1 cellular context compared by ENCODE assay signal in genomic region chr11:64173616-64174355, GRCh38.
TF ChIP-seq lines count a peak whose summit lies in the region.

No MANE protein-coding gene starts in this region.

TF ChIP-seq in SK-N-SH treated with all-trans-retinoic acid at 6 μM for 48 hours, 23 proteins besides CTCF, POLR2A, EP300 and RAD21 (continued from another document):
- TF ChIP-seq PATZ1 (CRISPR knock-in tag; IDR thresholded peaks at IDR 0.05; ENCODE audit: borderline replicate concordance) (no peak), GLIS3 (CRISPR knock-in tag; IDR thresholded peaks at IDR 0.05) (no peak), ZFP30 (CRISPR knock-in tag; IDR thresholded peaks at IDR 0.05) (no peak), SNAI2 (CRISPR knock-in tag; IDR thresholded peaks at IDR 0.05) (no peak), RARB (CRISPR knock-in tag; IDR thresholded peaks at IDR 0.05) (no peak), TCF4 (CRISPR knock-in tag; IDR thresholded peaks at IDR 0.05; ENCODE audit: borderline replicate concordance) (no peak), ZFP3 (CRISPR knock-in tag; IDR thresholded peaks at IDR 0.05) (no peak), CREB5 (CRISPR knock-in tag; IDR thresholded peaks at IDR 0.05; ENCODE audit: low read depth) (no peak), ZNF70 (CRISPR knock-in tag; IDR thresholded peaks at IDR 0.05) (no peak), ARNTL (CRISPR knock-in tag; IDR thresholded peaks at IDR 0.05; ENCODE audit: borderline replicate concordance, low read depth) (no peak), OSR1 (CRISPR knock-in tag; IDR thresholded peaks at IDR 0.05) (no peak), BACH2 (CRISPR knock-in tag; IDR thresholded peaks at IDR 0.05; ENCODE audit: borderline replicate concordance) (no peak), CSDC2 (CRISPR knock-in tag; IDR thresholded peaks at IDR 0.05) (no peak), TSHZ2 (CRISPR knock-in tag; IDR thresholded peaks at IDR 0.05) (no peak), PPARA (CRISPR knock-in tag; IDR thresholded peaks at IDR 0.05; ENCODE audit: borderline replicate concordance) (no peak)
- TF ChIP-seq, protein P1, sequence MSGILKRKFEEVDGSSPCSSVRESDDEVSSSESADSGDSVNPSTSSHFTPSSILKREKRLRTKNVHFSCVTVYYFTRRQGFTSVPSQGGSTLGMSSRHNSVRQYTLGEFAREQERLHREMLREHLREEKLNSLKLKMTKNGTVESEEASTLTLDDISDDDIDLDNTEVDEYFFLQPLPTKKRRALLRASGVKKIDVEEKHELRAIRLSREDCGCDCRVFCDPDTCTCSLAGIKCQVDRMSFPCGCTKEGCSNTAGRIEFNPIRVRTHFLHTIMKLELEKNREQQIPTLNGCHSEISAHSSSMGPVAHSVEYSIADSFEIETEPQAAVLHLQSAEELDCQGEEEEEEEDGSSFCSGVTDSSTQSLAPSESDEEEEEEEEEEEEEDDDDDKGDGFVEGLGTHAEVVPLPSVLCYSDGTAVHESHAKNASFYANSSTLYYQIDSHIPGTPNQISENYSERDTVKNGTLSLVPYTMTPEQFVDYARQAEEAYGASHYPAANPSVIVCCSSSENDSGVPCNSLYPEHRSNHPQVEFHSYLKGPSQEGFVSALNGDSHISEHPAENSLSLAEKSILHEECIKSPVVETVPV (CRISPR knock-in tag; IDR thresholded peaks at IDR 0.05) = no peak
